In the genomic region with DNA sequence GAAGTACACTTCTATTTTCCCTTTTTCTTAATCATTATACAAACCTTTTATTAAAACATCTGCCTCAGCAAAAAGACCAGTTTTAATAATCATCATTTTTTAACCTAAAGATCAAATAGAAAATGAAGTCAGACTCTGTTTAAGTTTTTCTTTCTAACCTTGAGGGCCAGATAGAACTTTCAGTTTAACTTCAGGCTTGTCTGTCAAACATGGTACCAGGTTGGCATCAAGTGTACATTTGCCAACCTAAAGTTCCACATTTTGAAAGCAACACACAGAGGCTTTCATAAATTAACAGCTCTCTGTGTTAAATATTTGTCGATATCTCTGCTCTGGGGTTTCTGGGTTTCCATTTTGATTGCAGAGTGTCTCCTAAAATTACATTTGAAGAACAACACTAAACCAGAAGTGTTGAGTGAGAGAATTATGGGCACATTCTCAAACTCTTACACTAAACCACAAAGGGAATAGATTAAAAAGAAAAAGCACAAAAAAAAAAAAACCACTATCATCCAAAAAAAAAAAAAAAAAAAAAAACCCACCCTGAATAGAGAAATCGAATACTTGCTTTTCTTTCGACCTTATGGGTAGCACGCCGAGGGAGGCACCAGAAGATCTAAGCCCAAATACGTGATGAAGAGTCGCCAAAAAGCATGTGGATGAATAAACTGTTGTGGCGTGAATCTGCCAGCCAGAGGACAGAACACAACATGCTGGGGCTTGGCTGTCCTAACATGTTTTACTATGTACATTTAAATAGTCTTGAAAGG, we compare ENCODE assay signal across 9 cellular contexts.
A peak's percentile ranks its signal among the peaks of the same experiment; 100 is the strongest.
DNase-seq lines count a peak whose midpoint lies in the region; ATAC-seq and TF ChIP-seq lines count a peak whose summit lies in the region.
"Had no signal": no experiment of that assay in that cellular context is flagged by ENCODE, and none has a peak within 500 bp of the region (broad histone marks: within the 10 kb centered on the region; RNA-seq: fewer than 3 reads in every experiment).

No MANE protein-coding gene starts in this region.

- H3K4me1 ChIP-seq in GM23248 (ENCODE audit: insufficient read depth), result peaks cover 39% of the 10 kb centered on the region
- peaks cover 0 to 39% (median 14%) of the 10 kb centered on the region in 12 donors for H3K4me1 ChIP-seq in heart left ventricle
- peaks cover 65% of the 10 kb centered on the region for H3K4me1 ChIP-seq in smooth muscle cell (ENCODE audit: low read depth)

- ATAC-seq in heart left ventricle, result peak in 2 of 4 donors; percentile 38
- ATAC-seq in HG02571 (IDR thresholded peaks at IDR 0.05; ENCODE audit: unreplicated experiment), result no peak
- ATAC-seq in HG03571 (IDR thresholded peaks at IDR 0.05; ENCODE audit: unreplicated experiment), result no peak

- H3K36me3 ChIP-seq in GM23248 (ENCODE audit: low read depth) (no peaks in the 10 kb centered on the region), SK-N-MC (ENCODE audit: insufficient read depth, low read length) (no peaks in the 10 kb centered on the region), heart left ventricle (no peaks in the 10 kb centered on the region), smooth muscle cell (ENCODE audit: low read depth) (no peaks in the 10 kb centered on the region)

- H3F3A ChIP-seq in GM23248 (ENCODE audit: insufficient read depth) (peaks cover 14% of the 10 kb centered on the region), smooth muscle cell (ENCODE audit: low read depth) (peaks cover 4% of the 10 kb centered on the region)

- H3K9me3 Mint-ChIP-seq in CD14-positive monocyte, result peaks cover 0 to 2% (median 0%) of the 10 kb centered on the region in 7 donors
- H3K9me3 Mint-ChIP-seq: activated naive CD4-positive, alpha-beta T cell treated with anti-CD3 and anti-CD28 coated beads, Interleukin-2, amount 50 U/mL, for 24 hours had no signal

- H3K4me3 ChIP-seq in GM23248 (peak overlapping the region; percentile 79), SK-N-MC (peak overlapping the region; percentile 78), heart left ventricle (peak overlapping the region in 11 of 12 donors; percentile 9 to 56 (median 44)), smooth muscle cell (peak overlapping the region; percentile 13)

- H3K4me2 ChIP-seq in GM23248 (ENCODE audit: unreplicated experiment) (peak overlapping the region; percentile 97), smooth muscle cell (peak overlapping the region; percentile 70)

- H3K9me2 ChIP-seq in GM23248 (ENCODE audit: insufficient read depth), result no peaks in the 10 kb centered on the region

- peak overlapping the region; percentile 78 for H2AFZ ChIP-seq in GM23248
- H2AFZ ChIP-seq in smooth muscle cell (ENCODE audit: low read depth), result no peak overlapping the region

- H3K27me3 ChIP-seq in GM23248 (replicated peaks; ENCODE audit: insufficient read depth), result no peaks in the 10 kb centered on the region
- no peaks in the 10 kb centered on the region for H3K27me3 ChIP-seq in heart left ventricle
- no peaks in the 10 kb centered on the region for H3K27me3 ChIP-seq in smooth muscle cell (ENCODE audit: low read depth)

- no peak overlapping the region for H3K27ac Mint-ChIP-seq in CD14-positive monocyte
- H3K27ac Mint-ChIP-seq: activated naive CD4-positive, alpha-beta T cell treated with anti-CD3 and anti-CD28 coated beads, Interleukin-2, amount 50 U/mL, for 24 hours had no signal

- TF ChIP-seq POLR2A in heart left ventricle (IDR thresholded peaks at IDR 0.05), result no peak

- in situ Hi-C loops in GM23248 (cut with MboI), result loop anchor here (25.0 kb wide), 1 partner anchor 1141 kb away; no protein-coding TSS in a partner anchor

- DNase-seq in GM23248 (peak; percentile 77), SK-N-MC (ENCODE audit: low read depth, low spot score) (no peak), heart left ventricle (peak in 1 of 5 donors; percentile 39), smooth muscle cell (lab: John Stamatoyannopoulos, UW; ENCODE audit: unreplicated experiment) (no peak), CD14-positive monocyte (ENCODE audit: low spot score) (no peak), NCI-H345 (lab: John Stamatoyannopoulos, UW) (no peak)

- whole genome bisulfite sequencing in GM23248 (ENCODE audit: low coverage in 1 of 2, low lambda C conversion rate in 2 of 2, missing lambda C conversion rate in 2 of 2), 2 experiments, result 1 to 2% methylated on average over 8 of the region's 8 CpGs
- WGBS in heart left ventricle, 4 donors, result 49 to 58% (median 50%) methylated on average over 8 of the region's 8 CpGs
- WGBS in smooth muscle cell (ENCODE audit: low lambda C conversion rate), result 38% methylated on average over 8 of the region's 8 CpGs

- H3K9me3 ChIP-seq in GM23248 (ENCODE audit: low read depth) (no peaks in the 10 kb centered on the region), SK-N-MC (ENCODE audit: low read depth, low read length) (no peaks in the 10 kb centered on the region), heart left ventricle (no peaks in the 10 kb centered on the region), smooth muscle cell (replicated peaks; ENCODE audit: low read depth) (no peaks in the 10 kb centered on the region)

- H3K4me3 Mint-ChIP-seq in CD14-positive monocyte, result no peak overlapping the region
- H3K4me3 Mint-ChIP-seq: activated naive CD4-positive, alpha-beta T cell treated with anti-CD3 and anti-CD28 coated beads, Interleukin-2, amount 50 U/mL, for 24 hours had no signal

- no peaks in the 10 kb centered on the region for H4K20me1 ChIP-seq in GM23248 (ENCODE audit: insufficient read depth)
- peaks cover 28% of the 10 kb centered on the region for H4K20me1 ChIP-seq in smooth muscle cell (ENCODE audit: low read depth)

- no peaks in the 10 kb centered on the region for H3K36me3 Mint-ChIP-seq in CD14-positive monocyte
- H3K36me3 Mint-ChIP-seq: activated naive CD4-positive, alpha-beta T cell treated with anti-CD3 and anti-CD28 coated beads, Interleukin-2, amount 50 U/mL, for 24 hours had no signal

- H3K27ac ChIP-seq in GM23248, result peak overlapping the region; percentile 59
- H3K27ac ChIP-seq in SK-N-MC, result peak overlapping the region; percentile 96
- peak overlapping the region; percentile 33 to 91 (median 84) for H3K27ac ChIP-seq in heart left ventricle
- H3K27ac ChIP-seq in smooth muscle cell (ENCODE audit: low read depth), result peak overlapping the region; percentile 42

- peaks cover 95% of the 10 kb centered on the region for H3K79me2 ChIP-seq in GM23248 (ENCODE audit: insufficient read depth)
- H3K79me2 ChIP-seq in smooth muscle cell (ENCODE audit: low read depth), result peaks cover 98% of the 10 kb centered on the region

- intact Hi-C loops in heart left ventricle (cut with DNase I) (loop anchor here in 8 of 10 donors (2.0 to 10.0 kb wide), 11 partner anchors 53 to 357 kb away; a partner anchor contains a TSS), CD14-positive monocyte (cut with micrococcal nuclease) (no loop called here)

- TF ChIP-seq CTCF in heart left ventricle (IDR thresholded peaks at IDR 0.05) (no peak), smooth muscle cell (IDR thresholded peaks at IDR 0.05; ENCODE audit: borderline replicate concordance, insufficient read depth, poor library complexity, severe bottlenecking) (no peak), CD14-positive monocyte (IDR thresholded peaks at IDR 0.05) (no peak)

- H3K9ac ChIP-seq in GM23248 (peak overlapping the region; percentile 80), SK-N-MC (ENCODE audit: insufficient read length) (peak overlapping the region; percentile 76), smooth muscle cell (ENCODE audit: low read depth) (peak overlapping the region; percentile 21)

- peaks cover 20% of the 10 kb centered on the region for H3K4me1 Mint-ChIP-seq in CD14-positive monocyte
- H3K4me1 Mint-ChIP-seq: activated naive CD4-positive, alpha-beta T cell treated with anti-CD3 and anti-CD28 coated beads, Interleukin-2, amount 50 U/mL, for 24 hours had no signal

- H3K27me3 Mint-ChIP-seq in CD14-positive monocyte (ENCODE audit: low read depth in 3 of 3), result peaks cover 0 to 3% (median 2%) of the 10 kb centered on the region in 3 donors

Comparison
In these comparisons a context has a peak if more than half of its experiments do, and no peak if none do; other contexts are left out.
1. H3K27ac ChIP-seq: peak in every context shown above with its lines; median percentile 96 in SK-N-MC; 84 in heart left ventricle; 59 in GM23248; 42 in smooth muscle cell.
2. H3K4me3 ChIP-seq: peak in every context shown above with its lines; median percentile 79 in GM23248; 78 in SK-N-MC; 44 in heart left ventricle; 13 in smooth muscle cell.
3. H3K9ac ChIP-seq: peak in every context shown above with its lines; median percentile 80 in GM23248; 76 in SK-N-MC; 21 in smooth muscle cell.
4. intact Hi-C loops: an anchor here in heart left ventricle (2.0 to 10.0 kb wide); none called in CD14-positive monocyte.